In the genomic region with DNA sequence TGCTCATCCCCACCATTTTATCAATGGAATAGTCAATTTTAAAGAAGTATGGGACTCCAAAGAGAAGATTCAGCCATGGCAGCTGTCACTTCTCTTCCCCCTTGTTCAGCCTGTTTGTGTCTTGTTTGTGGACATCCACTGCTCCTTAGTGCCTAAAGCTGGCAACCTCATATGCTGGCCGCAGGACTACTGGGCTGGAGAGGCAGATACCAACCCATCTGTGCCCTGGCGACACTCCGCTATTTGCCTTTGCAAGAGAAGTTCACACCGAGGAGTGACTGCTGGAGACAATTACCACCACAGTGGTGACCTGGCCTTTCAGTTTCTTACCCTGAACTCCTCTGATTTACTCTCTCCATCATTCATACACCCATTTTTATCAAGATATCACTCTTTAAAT, we compare ENCODE assay signal across 17 cellular contexts.
DNase-seq lines count a peak whose midpoint lies in the region; ATAC-seq and TF ChIP-seq lines count a peak whose summit lies in the region.
"Had no signal": no experiment of that assay in that cellular context is flagged by ENCODE, and none has a peak within 500 bp of the region (broad histone marks: within the 10 kb centered on the region; RNA-seq: fewer than 3 reads in every experiment).

No MANE protein-coding gene starts in this region.

- H3K27ac Mint-ChIP-seq in WTC11 (peak overlapping the region; percentile 66), neural crest cell (ENCODE audit: unreplicated experiment) (peak overlapping the region; percentile 68), endothelial cell (ENCODE audit: unreplicated experiment) (no peak overlapping the region)
- H3K27ac Mint-ChIP-seq: B cell; CD4-positive, alpha-beta T cell; CD8-positive, alpha-beta T cell had no signal

- ATAC-seq in WTC11, result no peak
- ATAC-seq: A549; CD8-positive, alpha-beta T cell had no signal

- H3K4me1 Mint-ChIP-seq in WTC11, result peaks cover 42% of the 10 kb centered on the region
- peaks cover 34% of the 10 kb centered on the region for H3K4me1 Mint-ChIP-seq in neural crest cell
- peaks cover 34% of the 10 kb centered on the region for H3K4me1 Mint-ChIP-seq in endothelial cell (ENCODE audit: unreplicated experiment)
- H3K4me1 Mint-ChIP-seq: B cell had no signal

- H3K9me3 Mint-ChIP-seq in WTC11 (no peaks in the 10 kb centered on the region), neural crest cell (peaks cover 4% of the 10 kb centered on the region), endothelial cell (ENCODE audit: unreplicated experiment) (no peaks in the 10 kb centered on the region)
- H3K9me3 Mint-ChIP-seq: CD4-positive, alpha-beta T cell; CD8-positive, alpha-beta T cell had no signal

- POLR2A ChIA-PET in WTC11 (lab: Charles Lee) (no interaction called here), HEK293T (lab: Yijun Ruan, JAX) (no interaction called here)

- CTCF ChIA-PET in WTC11 (lab: Charles Lee), result interaction anchor here (0.7 to 1.3 kb wide), 2 partner anchors 24 to 27 kb away, joined by 3 read pairs; no protein-coding TSS in a partner anchor
- CTCF ChIA-PET in HEK293T (lab: Yijun Ruan, JAX), result interaction anchor here (0.6 kb wide), 1 partner anchor 12 kb away, joined by 3 read pairs; no protein-coding TSS in a partner anchor

- in situ Hi-C loops in G401 (cut with HindIII; ENCODE audit: low sequenced_read_pairs), result no loop called here

- H3K36me3 Mint-ChIP-seq in WTC11 (no peaks in the 10 kb centered on the region), neural crest cell (ENCODE audit: low read depth) (peaks cover 2% of the 10 kb centered on the region), endothelial cell (ENCODE audit: low read depth, unreplicated experiment) (peaks cover 4% of the 10 kb centered on the region)
- H3K36me3 Mint-ChIP-seq: CD8-positive, alpha-beta T cell had no signal

- TF ChIP-seq CTCF in WTC11 (IDR thresholded peaks at IDR 0.05) (no peak), neural crest cell (conservative IDR thresholded peaks at IDR 0.05) (no peak), endothelial cell (IDR thresholded peaks at IDR 0.05; ENCODE audit: unreplicated experiment) (no peak)

- H3K4me3 Mint-ChIP-seq in WTC11 (no peak overlapping the region), neural crest cell (no peak overlapping the region), endothelial cell (ENCODE audit: unreplicated experiment) (no peak overlapping the region)
- H3K4me3 Mint-ChIP-seq: B cell; CD4-positive, alpha-beta T cell; CD8-positive, alpha-beta T cell had no signal

- no peaks in the 10 kb centered on the region for H3K27me3 Mint-ChIP-seq in WTC11 (ENCODE audit: low read depth)
- H3K27me3 Mint-ChIP-seq in neural crest cell (ENCODE audit: low read depth), result no peaks in the 10 kb centered on the region
- peaks cover 7% of the 10 kb centered on the region for H3K27me3 Mint-ChIP-seq in endothelial cell (ENCODE audit: unreplicated experiment)
- H3K27me3 Mint-ChIP-seq: CD4-positive, alpha-beta T cell had no signal

- DNase-seq in G401 (ENCODE audit: low spot score), result peak; percentile 80
- DNase-seq in WTC11 (ENCODE audit: low spot score), result no peak
- DNase-seq in cerebellum (ENCODE audit: low spot score), result peak; percentile 26
- no peak for DNase-seq in neural crest cell (ENCODE audit: low read depth, low spot score)
- DNase-seq in ecto neural progenitor cell (ENCODE audit: low spot score), result no peak
- no peak for DNase-seq in dedifferentiated amniotic fluid mesenchymal stem cell (ENCODE audit: extremely low spot score)
- no peak for DNase-seq in HEK293T (ENCODE audit: extremely low spot score)
- no peak for DNase-seq in endothelial cell (ENCODE audit: low spot score)
- DNase-seq: AML-193; Caco-2; Calu3; CD4-positive, alpha-beta T cell; CD8-positive, alpha-beta T cell; DMS79 treated with DMSO at 0.1 percent for 48 hours; GF-D8 had no signal

TF ChIP-seq in WTC11, 78 proteins besides CTCF, POLR2A, EP300 and RAD21 (continues in another document):
- TF ChIP-seq, protein P1, sequence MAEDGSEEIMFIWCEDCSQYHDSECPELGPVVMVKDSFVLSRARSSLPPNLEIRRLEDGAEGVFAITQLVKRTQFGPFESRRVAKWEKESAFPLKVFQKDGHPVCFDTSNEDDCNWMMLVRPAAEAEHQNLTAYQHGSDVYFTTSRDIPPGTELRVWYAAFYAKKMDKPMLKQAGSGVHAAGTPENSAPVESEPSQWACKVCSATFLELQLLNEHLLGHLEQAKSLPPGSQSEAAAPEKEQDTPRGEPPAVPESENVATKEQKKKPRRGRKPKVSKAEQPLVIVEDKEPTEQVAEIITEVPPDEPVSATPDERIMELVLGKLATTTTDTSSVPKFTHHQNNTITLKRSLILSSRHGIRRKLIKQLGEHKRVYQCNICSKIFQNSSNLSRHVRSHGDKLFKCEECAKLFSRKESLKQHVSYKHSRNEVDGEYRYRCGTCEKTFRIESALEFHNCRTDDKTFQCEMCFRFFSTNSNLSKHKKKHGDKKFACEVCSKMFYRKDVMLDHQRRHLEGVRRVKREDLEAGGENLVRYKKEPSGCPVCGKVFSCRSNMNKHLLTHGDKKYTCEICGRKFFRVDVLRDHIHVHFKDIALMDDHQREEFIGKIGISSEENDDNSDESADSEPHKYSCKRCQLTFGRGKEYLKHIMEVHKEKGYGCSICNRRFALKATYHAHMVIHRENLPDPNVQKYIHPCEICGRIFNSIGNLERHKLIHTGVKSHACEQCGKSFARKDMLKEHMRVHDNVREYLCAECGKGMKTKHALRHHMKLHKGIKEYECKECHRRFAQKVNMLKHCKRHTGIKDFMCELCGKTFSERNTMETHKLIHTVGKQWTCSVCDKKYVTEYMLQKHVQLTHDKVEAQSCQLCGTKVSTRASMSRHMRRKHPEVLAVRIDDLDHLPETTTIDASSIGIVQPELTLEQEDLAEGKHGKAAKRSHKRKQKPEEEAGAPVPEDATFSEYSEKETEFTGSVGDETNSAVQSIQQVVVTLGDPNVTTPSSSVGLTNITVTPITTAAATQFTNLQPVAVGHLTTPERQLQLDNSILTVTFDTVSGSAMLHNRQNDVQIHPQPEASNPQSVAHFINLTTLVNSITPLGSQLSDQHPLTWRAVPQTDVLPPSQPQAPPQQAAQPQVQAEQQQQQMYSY (CRISPR knock-in tag; IDR thresholded peaks at IDR 0.05), result no peak
- TF ChIP-seq NFYB (CRISPR knock-in tag; conservative IDR thresholded peaks at IDR 0.05; ENCODE audit: low read depth) (no peak), SMAD4 (CRISPR knock-in tag; IDR thresholded peaks at IDR 0.05) (no peak)

TF ChIP-seq in HEK293T, 16 proteins besides CTCF, POLR2A, EP300 and RAD21:
- no peak for TF ChIP-seq BHLHE40 (IDR thresholded peaks at IDR 0.05; ENCODE audit: borderline replicate concordance)
- TF ChIP-seq LEF1 (IDR thresholded peaks at IDR 0.05; ENCODE audit: borderline replicate concordance), result no peak
- no peak for TF ChIP-seq NFRKB (IDR thresholded peaks at IDR 0.05)
- no peak for TF ChIP-seq TARDBP (IDR thresholded peaks at IDR 0.05)
- TF ChIP-seq, protein P2, sequence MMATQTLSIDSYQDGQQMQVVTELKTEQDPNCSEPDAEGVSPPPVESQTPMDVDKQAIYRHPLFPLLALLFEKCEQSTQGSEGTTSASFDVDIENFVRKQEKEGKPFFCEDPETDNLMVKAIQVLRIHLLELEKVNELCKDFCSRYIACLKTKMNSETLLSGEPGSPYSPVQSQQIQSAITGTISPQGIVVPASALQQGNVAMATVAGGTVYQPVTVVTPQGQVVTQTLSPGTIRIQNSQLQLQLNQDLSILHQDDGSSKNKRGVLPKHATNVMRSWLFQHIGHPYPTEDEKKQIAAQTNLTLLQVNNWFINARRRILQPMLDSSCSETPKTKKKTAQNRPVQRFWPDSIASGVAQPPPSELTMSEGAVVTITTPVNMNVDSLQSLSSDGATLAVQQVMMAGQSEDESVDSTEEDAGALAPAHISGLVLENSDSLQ (IDR thresholded peaks at IDR 0.05), result no peak
- no peak for TF ChIP-seq SUZ12 (IDR thresholded peaks at IDR 0.05)
- TF ChIP-seq SP1 (IDR thresholded peaks at IDR 0.05), result no peak
- TF ChIP-seq CTBP1 (IDR thresholded peaks at IDR 0.05; ENCODE audit: borderline replicate concordance), result no peak
- no peak for TF ChIP-seq FOXA1 (IDR thresholded peaks at IDR 0.05)
TF ChIP-seq in HEK293T: peak in this region for 0.

Comparison
In these comparisons a context has a peak if more than half of its experiments do, and no peak if none do; other contexts are left out.
1. DNase-seq: peak in G401 (single experiment) and cerebellum (single experiment); none in WTC11 (single experiment), neural crest cell (single experiment), ecto neural progenitor cell (single experiment), dedifferentiated amniotic fluid mesenchymal stem cell (single experiment), HEK293T (single experiment) and endothelial cell (single experiment).